In genomic region chr4:125020089-125021034, GRCh38 we compare ENCODE assay signal across 26 cellular contexts.
"Had no signal": no experiment of that assay in that cellular context is flagged by ENCODE, and none has a peak within 500 bp of the region (broad histone marks: within the 10 kb centered on the region; RNA-seq: fewer than 3 reads in every experiment).

No MANE protein-coding gene starts in this region.

- H3K4me3 Mint-ChIP-seq: activated naive CD8-positive, alpha-beta T cell; effector memory CD8-positive, alpha-beta T cell; naive thymus-derived CD8-positive, alpha-beta T cell; neural crest cell; stimulated activated memory B cell treated with anti-CD40 and anti-IgM and Interleukin-4, amounts not matched to agents 10 μg/mL and 1 μg/mL and 100 μg/mL, for 72 hours; stimulated activated naive CD8-positive, alpha-beta T cell treated with anti-CD3 and anti-CD28 coated beads, Interleukin-15, amount 100 ng/mL, for 72 hours had no signal

- H3K4me1 ChIP-seq: gastroesophageal sphincter, lower lobe of right lung, prostate gland, suprapubic skin, tibial artery had no signal

- ATAC-seq: effector memory CD8-positive, alpha-beta T cell; gastroesophageal sphincter; left lobe of liver; naive thymus-derived CD8-positive, alpha-beta T cell; stimulated activated memory B cell treated with anti-CD40 and anti-IgM and Interleukin-4, amounts not matched to agents 10 μg/mL and 1 μg/mL and 100 μg/mL, for 72 hours; stimulated activated naive CD8-positive, alpha-beta T cell treated with anti-CD3 and anti-CD28 coated beads, Interleukin-15, amount 100 ng/mL, for 72 hours had no signal

- H3K27me3 Mint-ChIP-seq: activated naive CD8-positive, alpha-beta T cell; effector memory CD8-positive, alpha-beta T cell; naive thymus-derived CD8-positive, alpha-beta T cell; stimulated activated memory B cell treated with anti-CD40 and anti-IgM and Interleukin-4, amounts not matched to agents 10 μg/mL and 1 μg/mL and 100 μg/mL, for 72 hours; stimulated activated naive CD8-positive, alpha-beta T cell treated with anti-CD3 and anti-CD28 coated beads, Interleukin-15, amount 100 ng/mL, for 72 hours had no signal

- H3K9me3 ChIP-seq: lower lobe of right lung, prostate gland, sigmoid colon, suprapubic skin, tibial artery had no signal

- H3K4me1 Mint-ChIP-seq: naive thymus-derived CD8-positive, alpha-beta T cell; neural crest cell; stimulated activated memory B cell treated with anti-CD40 and anti-IgM and Interleukin-4, amounts not matched to agents 10 μg/mL and 1 μg/mL and 100 μg/mL, for 72 hours; stimulated activated naive CD8-positive, alpha-beta T cell treated with anti-CD3 and anti-CD28 coated beads, Interleukin-15, amount 100 ng/mL, for 72 hours had no signal

- H3K27ac Mint-ChIP-seq: activated naive CD8-positive, alpha-beta T cell; effector memory CD8-positive, alpha-beta T cell; naive thymus-derived CD8-positive, alpha-beta T cell; stimulated activated memory B cell treated with anti-CD40 and anti-IgM and Interleukin-4, amounts not matched to agents 10 μg/mL and 1 μg/mL and 100 μg/mL, for 72 hours; stimulated activated naive CD8-positive, alpha-beta T cell treated with anti-CD3 and anti-CD28 coated beads, Interleukin-15, amount 100 ng/mL, for 72 hours had no signal

- DNase-seq: activated CD4-positive, alpha-beta T cell treated with anti-CD3 and anti-CD28 coated beads for 4 hours; activated CD4-positive, alpha-beta T cell treated with anti-CD3 and anti-CD28 coated beads, Interleukin-2, amount 50 U/mL, for 48 hours; activated CD8-positive, alpha-beta memory T cell treated with anti-CD3 and anti-CD28 coated beads for 24 hours; activated effector memory CD4-positive, alpha-beta T cell treated with Interleukin-2 at 50 U/mL for 16 hours; activated naive CD4-positive, alpha-beta T cell treated with Interleukin-2 at 50 U/mL for 16 hours; anterior cingulate cortex; effector memory CD8-positive, alpha-beta T cell; head of caudate nucleus; hypothalamus; kidney glomerular epithelial cell; lower lobe of right lung; naive thymus-derived CD8-positive, alpha-beta T cell; sigmoid colon; small intestine; stimulated activated CD4-positive, alpha-beta T cell treated with anti-CD3 and anti-CD28 coated beads, Interleukin-4, amount 100 ng/mL, for 24 hours; stimulated activated naive CD8-positive, alpha-beta T cell treated with anti-CD3 and anti-CD28 coated beads, Interleukin-15, amount 100 ng/mL, for 72 hours; T-helper 2 cell; tibial artery had no signal

- H3K4me3 ChIP-seq: coronary artery, gastroesophageal sphincter, lower lobe of right lung, prostate gland, sigmoid colon, suprapubic skin, tibial artery had no signal

- H3K36me3 Mint-ChIP-seq: activated naive CD8-positive, alpha-beta T cell; naive thymus-derived CD8-positive, alpha-beta T cell; stimulated activated memory B cell treated with anti-CD40 and anti-IgM and Interleukin-4, amounts not matched to agents 10 μg/mL and 1 μg/mL and 100 μg/mL, for 72 hours had no signal

- H3K27ac ChIP-seq: coronary artery, gastroesophageal sphincter, lower lobe of right lung, prostate gland, sigmoid colon, suprapubic skin, tibial artery had no signal

- H3K36me3 ChIP-seq: gastroesophageal sphincter, lower lobe of right lung, prostate gland, sigmoid colon, suprapubic skin, tibial artery had no signal

- H3K27me3 ChIP-seq: gastroesophageal sphincter, sigmoid colon, suprapubic skin, tibial artery had no signal
